In the genomic region with DNA sequence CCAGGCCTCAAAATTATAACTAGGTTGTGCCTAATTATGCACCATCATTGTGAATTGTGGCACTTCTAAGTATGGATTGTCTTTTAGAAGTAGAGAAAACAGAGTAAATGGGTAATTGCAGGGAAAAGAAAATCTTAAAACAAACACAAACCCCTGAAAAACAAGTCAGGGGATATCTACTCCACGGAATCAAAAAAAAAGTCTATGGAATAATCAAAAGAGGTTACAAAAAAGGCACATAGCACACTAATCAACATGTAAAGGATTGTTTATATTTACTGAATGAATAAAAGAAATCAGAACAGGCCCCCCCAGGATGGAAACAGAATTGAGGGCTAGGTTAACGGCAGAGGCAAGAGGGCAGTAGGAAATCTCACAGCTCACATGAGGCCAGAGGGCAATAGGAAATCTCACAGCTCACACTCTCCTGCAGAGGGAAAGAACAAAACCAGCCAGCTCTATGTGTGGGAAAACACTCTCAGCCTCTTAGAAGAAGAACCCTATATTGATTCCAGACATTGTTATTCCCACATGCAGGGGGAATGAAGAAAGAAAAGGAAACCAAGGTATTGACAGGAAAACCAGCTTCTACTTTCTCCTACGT, we compare ENCODE assay signal across 10 cellular contexts.
DNase-seq lines count a peak whose midpoint lies in the region; ATAC-seq and TF ChIP-seq lines count a peak whose summit lies in the region.
"Had no signal": no experiment of that assay in that cellular context is flagged by ENCODE, and none has a peak within 500 bp of the region (broad histone marks: within the 10 kb centered on the region; RNA-seq: fewer than 3 reads in every experiment).

No MANE protein-coding gene starts in this region.

- WGBS in mesenchymal stem cell, result 6% methylated on average over 2 of the region's 3 CpGs

- no peaks in the 10 kb centered on the region for H3K79me1 ChIP-seq in mesenchymal stem cell (replicated peaks; ENCODE audit: low read length, poor library complexity, severe bottlenecking)

- peak overlapping the region; percentile 85 to 87 for H2BK12ac ChIP-seq in mesenchymal stem cell (ENCODE audit: low read length in 2 of 2)

- no peak overlapping the region for H3K14ac ChIP-seq in mesenchymal stem cell (ENCODE audit: low read length in 2 of 2)

- TF ChIP-seq CTCF in natural killer cell (IDR thresholded peaks at IDR 0.05) (no peak), brain (conservative IDR thresholded peaks at IDR 0.05) (no peak), vagina (IDR thresholded peaks at IDR 0.05) (no peak)

- H3K9me3 ChIP-seq in mesenchymal stem cell (ENCODE audit: control insufficient read depth, low read length) (no peaks in the 10 kb centered on the region), vagina (no peaks in the 10 kb centered on the region)
- H3K9me3 ChIP-seq: uterus had no signal

- peak overlapping the region; percentile 87 to 97 for H3K18ac ChIP-seq in mesenchymal stem cell (ENCODE audit: low read depth in 1 of 2, low read length in 2 of 2)

- no peak overlapping the region for H4K8ac ChIP-seq in mesenchymal stem cell (ENCODE audit: low read length)

- peak overlapping the region in 1 of 2 experiments; percentile 67 for H3K4ac ChIP-seq in mesenchymal stem cell (ENCODE audit: low read depth in 1 of 2, low read length in 2 of 2)

- intact Hi-C loops in natural killer cell (cut with micrococcal nuclease), result no loop called here
- intact Hi-C loops in vagina (cut with DNase I), result no loop called here

- H3K36me3 ChIP-seq in mesenchymal stem cell (ENCODE audit: control insufficient read depth in 1 of 2, insufficient read depth in 2 of 2, low read depth in 1 of 2, low read length in 2 of 2), result no peaks in the 10 kb centered on the region
- no peaks in the 10 kb centered on the region for H3K36me3 ChIP-seq in vagina
- H3K36me3 ChIP-seq: uterus had no signal

- no peak for DNase-seq in natural killer cell treated with Interleukin-12 subunit alpha and Interleukin-12 subunit beta and Interleukin-15 and Interleukin-18, amount 100 ng/mL, for 72 hours (ENCODE audit: low spot score)
- DNase-seq in natural killer cell, result no peak
- DNase-seq in mesenchymal stem cell, result no peak
- DNase-seq in vagina (ENCODE audit: extremely low spot score in 2 of 2), result no peak
- no peak for DNase-seq in activated CD8-positive, alpha-beta memory T cell treated with anti-CD3 and anti-CD28 coated beads, Interleukin-2, amount 50 U/mL, for 48 hours
- no peak for DNase-seq in activated naive CD8-positive, alpha-beta T cell treated with anti-CD3 and anti-CD28 coated beads, Interleukin-2, amount 50 U/mL, for 24 hours
- no peak for DNase-seq in activated CD4-positive, alpha-beta T cell treated with anti-CD3 and anti-CD28 coated beads for 48 hours
- DNase-seq: activated T-cell treated with anti-CD3 and anti-CD28 coated beads, Interleukin-2, amount 50 U/mL, for 1 hour; uterus had no signal

- H2AFZ ChIP-seq in mesenchymal stem cell (ENCODE audit: low read depth, low read length), result no peak overlapping the region

- H3K27ac ChIP-seq in mesenchymal stem cell (ENCODE audit: low read length, poor library complexity, severe bottlenecking) (peak overlapping the region; percentile 14), vagina (peak overlapping the region; percentile 63)

- peak overlapping the region; percentile 83 for H2BK120ac ChIP-seq in mesenchymal stem cell (ENCODE audit: low read depth, low read length)

- H3K4me1 Mint-ChIP-seq in natural killer cell treated with Interleukin-12 subunit alpha and Interleukin-12 subunit beta and Interleukin-15 and Interleukin-18, amount 100 ng/mL, for 72 hours (ENCODE audit: low read depth in 2 of 2), result peaks cover 34 to 37% of the 10 kb centered on the region in 2 donors
- peaks cover 25 to 27% of the 10 kb centered on the region in 2 donors for H3K4me1 Mint-ChIP-seq in natural killer cell
- H3K4me1 Mint-ChIP-seq in brain, result peaks cover 20% of the 10 kb centered on the region
- peaks cover 12% of the 10 kb centered on the region for H3K4me1 Mint-ChIP-seq in activated naive CD8-positive, alpha-beta T cell treated with anti-CD3 and anti-CD28 coated beads, Interleukin-2, amount 50 U/mL, for 24 hours

- H2BK5ac ChIP-seq in mesenchymal stem cell (ENCODE audit: low read depth, low read length, poor library complexity, severe bottlenecking), result no peak overlapping the region

- H2AK5ac ChIP-seq in mesenchymal stem cell (ENCODE audit: low read length, severe bottlenecking), result no peak overlapping the region

- no peak overlapping the region for H3K23ac ChIP-seq in mesenchymal stem cell (ENCODE audit: low read length in 2 of 2)

- H3K9ac ChIP-seq in mesenchymal stem cell (ENCODE audit: low read length), result peak overlapping the region; percentile 82

- H3K27me3 Mint-ChIP-seq in natural killer cell treated with Interleukin-12 subunit alpha and Interleukin-12 subunit beta and Interleukin-15 and Interleukin-18, amount 100 ng/mL, for 72 hours, result no peaks in the 10 kb centered on the region
- no peaks in the 10 kb centered on the region for H3K27me3 Mint-ChIP-seq in natural killer cell (ENCODE audit: low read depth in 2 of 2)
- H3K27me3 Mint-ChIP-seq in brain, result no peaks in the 10 kb centered on the region
- no peaks in the 10 kb centered on the region for H3K27me3 Mint-ChIP-seq in activated naive CD8-positive, alpha-beta T cell treated with anti-CD3 and anti-CD28 coated beads, Interleukin-2, amount 50 U/mL, for 24 hours

- H3K27me3 ChIP-seq in mesenchymal stem cell (ENCODE audit: control insufficient read depth in 1 of 2, insufficient read depth in 1 of 2, low read length in 2 of 2) (no peaks in the 10 kb centered on the region), vagina (no peaks in the 10 kb centered on the region)
- H3K27me3 ChIP-seq: uterus had no signal

- peaks cover 4% of the 10 kb centered on the region for H3K9me3 Mint-ChIP-seq in natural killer cell treated with Interleukin-12 subunit alpha and Interleukin-12 subunit beta and Interleukin-15 and Interleukin-18, amount 100 ng/mL, for 72 hours
- H3K9me3 Mint-ChIP-seq in natural killer cell (no peaks in the 10 kb centered on the region), brain (peaks cover 0 to 7% (median 0%) of the 10 kb centered on the region in 5 experiments)
- H3K9me3 Mint-ChIP-seq in activated naive CD8-positive, alpha-beta T cell treated with anti-CD3 and anti-CD28 coated beads, Interleukin-2, amount 50 U/mL, for 24 hours, result no peaks in the 10 kb centered on the region

- peak overlapping the region; percentile 45 to 70 for H3K27ac Mint-ChIP-seq in natural killer cell treated with Interleukin-12 subunit alpha and Interleukin-12 subunit beta and Interleukin-15 and Interleukin-18, amount 100 ng/mL, for 72 hours
- peak overlapping the region in 1 of 2 donors; percentile 9 for H3K27ac Mint-ChIP-seq in natural killer cell
- peak overlapping the region in 4 of 5 experiments; percentile 70 to 91 (median 90) for H3K27ac Mint-ChIP-seq in brain
- no peak overlapping the region for H3K27ac Mint-ChIP-seq in activated naive CD8-positive, alpha-beta T cell treated with anti-CD3 and anti-CD28 coated beads, Interleukin-2, amount 50 U/mL, for 24 hours

- no peak overlapping the region for H3K4me2 ChIP-seq in mesenchymal stem cell (ENCODE audit: low read length, poor library complexity, severe bottlenecking)

- H3K4me3 ChIP-seq in mesenchymal stem cell (ENCODE audit: insufficient read depth in 1 of 2, low read depth in 1 of 2, low read length in 2 of 2) (peak overlapping the region in 1 of 2 experiments; percentile 49), vagina (no peak overlapping the region)
- H3K4me3 ChIP-seq: uterus had no signal

- H3K36me3 Mint-ChIP-seq in natural killer cell treated with Interleukin-12 subunit alpha and Interleukin-12 subunit beta and Interleukin-15 and Interleukin-18, amount 100 ng/mL, for 72 hours, result no peaks in the 10 kb centered on the region
- H3K36me3 Mint-ChIP-seq in natural killer cell, result peaks cover 4% of the 10 kb centered on the region
- no peaks in the 10 kb centered on the region for H3K36me3 Mint-ChIP-seq in brain
- H3K36me3 Mint-ChIP-seq in activated naive CD8-positive, alpha-beta T cell treated with anti-CD3 and anti-CD28 coated beads, Interleukin-2, amount 50 U/mL, for 24 hours (ENCODE audit: low read depth), result no peaks in the 10 kb centered on the region

- no peak for ATAC-seq in natural killer cell treated with Interleukin-12 subunit alpha and Interleukin-12 subunit beta and Interleukin-15 and Interleukin-18, amount 100 ng/mL, for 72 hours
- ATAC-seq in natural killer cell, result no peak
- ATAC-seq in activated naive CD8-positive, alpha-beta T cell treated with anti-CD3 and anti-CD28 coated beads, Interleukin-2, amount 50 U/mL, for 24 hours, result no peak

- H2BK15ac ChIP-seq in mesenchymal stem cell (ENCODE audit: low read depth, poor library complexity, severe bottlenecking), result no peak overlapping the region

- H3K4me3 Mint-ChIP-seq in natural killer cell treated with Interleukin-12 subunit alpha and Interleukin-12 subunit beta and Interleukin-15 and Interleukin-18, amount 100 ng/mL, for 72 hours, result no peak overlapping the region
- H3K4me3 Mint-ChIP-seq in natural killer cell (no peak overlapping the region), brain (no peak overlapping the region)
- H3K4me3 Mint-ChIP-seq in activated naive CD8-positive, alpha-beta T cell treated with anti-CD3 and anti-CD28 coated beads, Interleukin-2, amount 50 U/mL, for 24 hours, result no peak overlapping the region

- TF ChIP-seq POLR2A in vagina (IDR thresholded peaks at IDR 0.05), result no peak

- H3K4me1 ChIP-seq in mesenchymal stem cell (ENCODE audit: control insufficient read depth, insufficient read depth, low read depth, low read length) (peaks cover 1% of the 10 kb centered on the region), vagina (peaks cover 10% of the 10 kb centered on the region)
- H3K4me1 ChIP-seq: uterus had no signal

- H4K91ac ChIP-seq in mesenchymal stem cell (ENCODE audit: low read length), result peak overlapping the region; percentile 65
